ENCODE assay signal across 8 cellular contexts in the genomic region with DNA sequence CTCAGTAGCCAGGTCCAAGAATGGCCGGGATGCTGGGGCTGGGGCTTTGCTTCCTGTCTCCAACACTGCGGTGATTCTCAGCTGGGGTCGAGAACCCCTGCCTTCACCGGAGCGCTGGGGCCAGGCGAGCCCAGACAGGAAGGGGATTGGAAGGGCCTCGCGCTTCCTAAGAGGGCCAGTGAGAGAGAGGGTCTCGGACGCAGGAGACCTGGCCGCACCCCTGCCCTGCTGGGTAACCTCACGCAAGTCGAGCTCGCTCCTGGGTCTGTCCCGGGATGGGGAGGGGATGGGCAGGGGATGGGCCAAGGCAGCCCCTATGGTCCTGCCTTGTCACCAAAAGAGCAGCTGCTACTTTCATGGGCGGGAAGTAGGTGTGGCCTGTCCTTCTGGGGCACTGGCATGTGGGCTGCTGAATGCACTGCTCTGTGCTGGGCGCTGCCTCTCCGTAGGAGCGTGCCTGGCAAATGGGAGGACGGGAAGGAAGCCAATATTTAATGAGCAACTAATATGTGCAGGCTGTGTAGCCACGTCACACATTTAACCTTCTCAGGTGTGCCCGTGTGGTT. TPM values are rescaled to one million over a fixed set of nuclear protein-coding genes. Genes with fewer than 3 reads are reported as not detected.
A peak's percentile ranks its signal among the peaks of the same experiment; 100 is the strongest.
DNase-seq lines count a peak whose midpoint lies in the region; ATAC-seq lines count a peak whose summit lies in the region.

No MANE protein-coding gene starts in this region.

- DNase-seq in AG08395 (ENCODE audit: low spot score), result peak; percentile 35
- peak; percentile 62 for DNase-seq in activated CD8-positive, alpha-beta memory T cell treated with anti-CD3 and anti-CD28 coated beads, Interleukin-2, amount 50 U/mL, for 48 hours
- DNase-seq in left ventricle myocardium superior, result no peak
- no peak for DNase-seq in caudate nucleus (lab: John Stamatoyannopoulos, UW)

- H3K9me3 ChIP-seq in skeletal muscle satellite cell (replicated peaks; ENCODE audit: low read length), result no peaks in the 10 kb centered on the region

- peaks cover 53% of the 10 kb centered on the region for H3K27me3 ChIP-seq in skeletal muscle satellite cell (ENCODE audit: control insufficient read depth, insufficient read depth, low read length)

- H3K27ac ChIP-seq in caudate nucleus (ENCODE audit: low read depth, low read length), result no peak overlapping the region

- H3K4me3 ChIP-seq in skeletal muscle satellite cell (ENCODE audit: low read length), result peak overlapping the region; percentile 69

- peak overlapping the region; percentile 57 for H3K9ac ChIP-seq in skeletal muscle satellite cell (ENCODE audit: low read depth, low read length)

- H3K36me3 ChIP-seq in skeletal muscle satellite cell (ENCODE audit: insufficient read depth, low read length), result no peaks in the 10 kb centered on the region

- ATAC-seq in GM19035 (IDR thresholded peaks at IDR 0.05; ENCODE audit: unreplicated experiment) (peak; percentile 29), HG03442 (IDR thresholded peaks at IDR 0.05; ENCODE audit: unreplicated experiment) (peak; percentile 47), left ventricle myocardium superior (peak; percentile 38), HG02623 (IDR thresholded peaks at IDR 0.05; ENCODE audit: unreplicated experiment) (no peak)

- H3K4me2 ChIP-seq in skeletal muscle satellite cell (ENCODE audit: low read length), result peak overlapping the region; percentile 99

- peaks cover 13% of the 10 kb centered on the region for H3K4me1 ChIP-seq in skeletal muscle satellite cell (ENCODE audit: control insufficient read depth, insufficient read depth, low read length)

- intact Hi-C loops in left ventricle myocardium superior (cut with micrococcal nuclease), result loop anchor here (10.0 kb wide), 1 partner anchor 1018 kb away; no protein-coding TSS in a partner anchor

RNA-seq across cellular contexts. Expression of a gene that starts 20.0 kb away (rescaled TPM):
- total RNA-seq in left ventricle myocardium superior, result not detected
- not detected in 2 replicates for total RNA-seq in skeletal muscle satellite cell (2012; rRNA removed)

RNA-seq across cellular contexts. Expression of a gene that starts 23.6 kb away (rescaled TPM):
- total RNA-seq in left ventricle myocardium superior, result 0.17 TPM
- total RNA-seq in skeletal muscle satellite cell (2012; rRNA removed), result not detected in 2 replicates

Comparison
In these comparisons a context has a peak if more than half of its experiments do, and no peak if none do; other contexts are left out.
1. DNase-seq: peak in AG08395 (single experiment) and activated CD8-positive, alpha-beta memory T cell treated with anti-CD3 and anti-CD28 coated beads, Interleukin-2, amount 50 U/mL, for 48 hours (single experiment); none in left ventricle myocardium superior (single experiment) and caudate nucleus (0 of 61).